Comparison of ENCODE assay signal across 1 cellular context in genomic region chr1:15727424-15727823, GRCh38.
TF ChIP-seq lines count a peak whose summit lies in the region.

No MANE protein-coding gene starts in this region.

TF ChIP-seq in K562, 482 proteins besides CTCF, POLR2A, EP300 and RAD21:
- no peak for TF ChIP-seq ESRRA (IDR thresholded peaks at IDR 0.05; ENCODE audit: borderline replicate concordance, low read depth)
- TF ChIP-seq PCBP1 (IDR thresholded peaks at IDR 0.05; ENCODE audit: low read depth, low read length, poor library complexity, severe bottlenecking): peak; percentile 33
- no peak for TF ChIP-seq EWSR1 (IDR thresholded peaks at IDR 0.05; ENCODE audit: borderline replicate concordance, low read depth, partially characterized antibody)
- TF ChIP-seq SIRT6 (IDR thresholded peaks at IDR 0.05; ENCODE audit: low read depth, low read length): no peak
- no peak for TF ChIP-seq HDAC3 (IDR thresholded peaks at IDR 0.05; ENCODE audit: borderline replicate concordance, partially characterized antibody)
- TF ChIP-seq ZNF311 (CRISPR knock-in tag; IDR thresholded peaks at IDR 0.05): no peak
- TF ChIP-seq MLLT1 (IDR thresholded peaks at IDR 0.05): no peak
